Comparison of ENCODE assay signal across 9 cellular contexts in genomic region chr9:78035369-78035993, GRCh38. TPM values are rescaled to one million over a fixed set of nuclear protein-coding genes. Genes with fewer than 3 reads are reported as not detected.
A peak's percentile ranks its signal among the peaks of the same experiment; 100 is the strongest.
DNase-seq lines count a peak whose midpoint lies in the region; ATAC-seq, FAIRE-seq and TF ChIP-seq lines count a peak whose summit lies in the region.
"Had no signal": no experiment of that assay in that cellular context is flagged by ENCODE, and none has a peak within 500 bp of the region (broad histone marks: within the 10 kb centered on the region; RNA-seq: fewer than 3 reads in every experiment).

No MANE protein-coding gene starts in this region.

- intact Hi-C loops in dendritic cell treated with granulocyte-macrophage colony-stimulating factor and Interleukin-4, amounts not matched to agents 40 ng/mL and 50 ng/mL, for 4 days (cut with micrococcal nuclease), result loop anchor here (2.0 kb wide), 2 partner anchors 59 to 85 kb away; no protein-coding TSS in a partner anchor
- intact Hi-C loops in HepG2 (cut with micrococcal nuclease; ENCODE audit: unreplicated experiment), result loop anchor here (1.0 to 10.0 kb wide), 3 partner anchors 58 to 603 kb away; partner anchors contain the start of gene PSAT1

- H3K27ac ChIP-seq in CD4-positive, CD25-positive, alpha-beta regulatory T cell (ENCODE audit: insufficient read depth, low read length, poor library complexity, severe bottlenecking), result peak overlapping the region; percentile 48
- no peak overlapping the region for H3K27ac ChIP-seq in VCaP
- no peak overlapping the region for H3K27ac ChIP-seq in HepG2 (ENCODE audit: extremely low read length, insufficient read depth, low read length)

- H3K36me3 Mint-ChIP-seq in CD4-positive, CD25-positive, alpha-beta regulatory T cell, result no peaks in the 10 kb centered on the region
- peaks cover 6% of the 10 kb centered on the region for H3K36me3 Mint-ChIP-seq in dendritic cell treated with granulocyte-macrophage colony-stimulating factor and Interleukin-4, amounts not matched to agents 40 ng/mL and 50 ng/mL, for 4 days (ENCODE audit: low read depth)
- H3K36me3 Mint-ChIP-seq: IgD-negative memory B cell had no signal

- no peaks in the 10 kb centered on the region for H3K9me3 Mint-ChIP-seq in CD4-positive, CD25-positive, alpha-beta regulatory T cell
- no peaks in the 10 kb centered on the region for H3K9me3 Mint-ChIP-seq in dendritic cell treated with granulocyte-macrophage colony-stimulating factor and Interleukin-4, amounts not matched to agents 40 ng/mL and 50 ng/mL, for 4 days

- no peak overlapping the region for H3K9ac ChIP-seq in HepG2 (ENCODE audit: insufficient read depth, low read depth, low read length)

- TF ChIP-seq CTCF in VCaP (conservative IDR thresholded peaks at IDR 0.05) (peak; percentile 90), HepG2 (CRISPR knock-in tag; IDR thresholded peaks at IDR 0.05) (peak; percentile 83)

- TF ChIP-seq RAD21 in HepG2 (CRISPR knock-in tag; IDR thresholded peaks at IDR 0.05), result peak; percentile 81

- no peaks in the 10 kb centered on the region for H3K36me3 ChIP-seq in CD4-positive, CD25-positive, alpha-beta regulatory T cell (ENCODE audit: control insufficient read depth, insufficient read depth, low read length)
- no peaks in the 10 kb centered on the region for H3K36me3 ChIP-seq in HepG2 (replicated peaks in 1 of 2; ENCODE audit: control insufficient read depth in 1 of 2, insufficient read depth in 2 of 2, low read length in 2 of 2)

- no peaks in the 10 kb centered on the region for H3K27me3 ChIP-seq in CD4-positive, CD25-positive, alpha-beta regulatory T cell (ENCODE audit: control insufficient read depth, insufficient read depth, low read length)
- H3K27me3 ChIP-seq in HepG2 (ENCODE audit: control insufficient read depth in 1 of 2, insufficient read depth in 2 of 2, low read length in 2 of 2), result peaks cover 1 to 7% of the 10 kb centered on the region in 2 experiments; a peak in 3 of 5 replicates

- FAIRE-seq in H54 (lab: Jason Lieb, UNC), result peak; percentile 98
- FAIRE-seq in HepG2 (lab: Jason Lieb, UNC), result peak; percentile 76

- peak overlapping the region; percentile 47 for H2AFZ ChIP-seq in HepG2 (ENCODE audit: low read length)

- CTCF ChIA-PET in HepG2 (lab: Yijun Ruan, JAX; ENCODE audit: low intra/inter-chr PET ratio, low total read pairs), result interaction anchor here (1.3 to 2.9 kb wide), 2 partner anchors 59 to 279 kb away, joined by 5 to 20 read pairs; no protein-coding TSS in a partner anchor

- in situ Hi-C loops in HepG2 (cut with HindIII; ENCODE audit: extremely low pct_ligation_motif_present, low pct_unique_long_range_greater_than_20kb), result loop anchor here (10.0 kb wide), 1 partner anchor 179 kb away; no protein-coding TSS in a partner anchor

- POLR2A ChIA-PET in HepG2 (lab: Yijun Ruan, JAX), result interaction anchor here (1.2 kb wide), 1 partner anchor 10 kb away, joined by 3 read pairs; no protein-coding TSS in a partner anchor

- H3K79me2 ChIP-seq in HepG2 (ENCODE audit: insufficient read depth, low read length), result peaks cover 6% of the 10 kb centered on the region

- no peaks in the 10 kb centered on the region for H3K9me3 ChIP-seq in CD4-positive, CD25-positive, alpha-beta regulatory T cell (ENCODE audit: control insufficient read depth in 2 of 2, low read length in 2 of 2)
- H3K9me3 ChIP-seq in HepG2 (ENCODE audit: low read length), result no peaks in the 10 kb centered on the region

- H3K4me3 Mint-ChIP-seq in CD4-positive, CD25-positive, alpha-beta regulatory T cell, result peak overlapping the region; percentile 16 to 94 (median 34)
- no peak overlapping the region for H3K4me3 Mint-ChIP-seq in dendritic cell treated with granulocyte-macrophage colony-stimulating factor and Interleukin-4, amounts not matched to agents 40 ng/mL and 50 ng/mL, for 4 days
- H3K4me3 Mint-ChIP-seq: IgD-negative memory B cell had no signal

- no peak for TF ChIP-seq EP300 in HepG2 (IDR thresholded peaks at IDR 0.05; ENCODE audit: low read depth in 2 of 2, low read length in 2 of 2)
- TF ChIP-seq EP300 in HepG2 (CRISPR knock-in tag; IDR thresholded peaks at IDR 0.05; ENCODE audit: borderline replicate concordance), result no peak

- no peak for TF ChIP-seq POLR2A in H54 (IDR thresholded peaks at IDR 0.05; ENCODE audit: low read depth, low read length)
- TF ChIP-seq POLR2A in HepG2 (IDR thresholded peaks at IDR 0.05; ENCODE audit: insufficient read depth in 1 of 2, low read depth in 2 of 2, low read length in 2 of 2), result no peak

- H3K27me3 Mint-ChIP-seq in CD4-positive, CD25-positive, alpha-beta regulatory T cell, result no peaks in the 10 kb centered on the region
- no peaks in the 10 kb centered on the region for H3K27me3 Mint-ChIP-seq in dendritic cell treated with granulocyte-macrophage colony-stimulating factor and Interleukin-4, amounts not matched to agents 40 ng/mL and 50 ng/mL, for 4 days

- peak overlapping the region; percentile 55 for H3K4me3 ChIP-seq in CD4-positive, CD25-positive, alpha-beta regulatory T cell (ENCODE audit: low read depth, low read length)
- peak overlapping the region in 1 of 3 experiments; percentile 29; a peak in 1 of 6 replicates for H3K4me3 ChIP-seq in HepG2 (replicated peaks in 1 of 3; ENCODE audit: insufficient read depth in 1 of 3, low read depth in 2 of 3, low read length in 3 of 3)

- DNase-seq in CD4-positive, CD25-positive, alpha-beta regulatory T cell, result peak; percentile 38 to 87 (median 77)
- DNase-seq in H54 (ENCODE audit: insufficient read length, low spot score) (peak; percentile 78), NCI-H2171 (lab: John Stamatoyannopoulos, UW) (peak; percentile 47), HepG2 (ENCODE audit: low spot score) (peak; percentile 69)
- DNase-seq in stimulated activated CD4-positive, alpha-beta T cell treated with anti-CD3 and anti-CD28 coated beads, TNF-alpha, amount 100 ng/mL, for 24 hours (ENCODE audit: low read depth in 3 of 3), result peak in 2 of 3 experiments; percentile 21 to 29

- H3K4me1 ChIP-seq in CD4-positive, CD25-positive, alpha-beta regulatory T cell (ENCODE audit: control insufficient read depth, insufficient read depth, low read length, poor library complexity, severe bottlenecking), result peaks cover 31% of the 10 kb centered on the region
- peaks cover 26% of the 10 kb centered on the region for H3K4me1 ChIP-seq in HepG2 (ENCODE audit: insufficient read depth, low read length)

- no peaks in the 10 kb centered on the region for H4K20me1 ChIP-seq in HepG2 (ENCODE audit: insufficient read depth, low read length)

- H3K27ac Mint-ChIP-seq in CD4-positive, CD25-positive, alpha-beta regulatory T cell, result peak overlapping the region in 2 of 3 donors; percentile 62 to 96
- peak overlapping the region; percentile 61 for H3K27ac Mint-ChIP-seq in dendritic cell treated with granulocyte-macrophage colony-stimulating factor and Interleukin-4, amounts not matched to agents 40 ng/mL and 50 ng/mL, for 4 days
- H3K27ac Mint-ChIP-seq: IgD-negative memory B cell had no signal

- 10% methylated on average over 10 of the region's 10 CpGs for WGBS in HepG2 (ENCODE audit: low lambda C conversion rate)

- BruUV-seq in HepG2 (replicated peaks; lab: Mats Ljungman, UMichigan), result no TSS peak

- peak overlapping the region; percentile 73 for H3K4me2 ChIP-seq in HepG2 (ENCODE audit: low read depth, low read length)

- H3K4me1 Mint-ChIP-seq in CD4-positive, CD25-positive, alpha-beta regulatory T cell, result peaks cover 12 to 35% (median 28%) of the 10 kb centered on the region in 4 donors
- peaks cover 48% of the 10 kb centered on the region for H3K4me1 Mint-ChIP-seq in dendritic cell treated with granulocyte-macrophage colony-stimulating factor and Interleukin-4, amounts not matched to agents 40 ng/mL and 50 ng/mL, for 4 days (ENCODE audit: low read depth)

- no peak for ATAC-seq in CD4-positive, CD25-positive, alpha-beta regulatory T cell (ENCODE audit: low read depth in 2 of 2)
- ATAC-seq in HepG2 (peak; percentile 13; the same call in 1 of the 3 replicates), GM18520 (IDR thresholded peaks at IDR 0.05; ENCODE audit: unreplicated experiment) (no peak)

TF ChIP-seq in HepG2, 621 proteins besides CTCF, POLR2A, EP300 and RAD21 (continues in another document):
- TF ChIP-seq ZNF660 (CRISPR knock-in tag; IDR thresholded peaks at IDR 0.05; ENCODE audit: borderline replicate concordance, low read depth), result no peak
- no peak for TF ChIP-seq ZNF775 (CRISPR knock-in tag; IDR thresholded peaks at IDR 0.05; ENCODE audit: borderline replicate concordance)
- no peak for TF ChIP-seq MBNL3 (CRISPR knock-in tag; conservative IDR thresholded peaks at IDR 0.05)
- no peak for TF ChIP-seq ZNF607 (CRISPR knock-in tag; IDR thresholded peaks at IDR 0.05; ENCODE audit: borderline replicate concordance)
- no peak for TF ChIP-seq ZNF672 (CRISPR knock-in tag; IDR thresholded peaks at IDR 0.05)
- TF ChIP-seq PCBP2 (optimal IDR thresholded peaks at IDR 0.05; ENCODE audit: low read depth, low read length, poor library complexity, severe bottlenecking), result no peak
- no peak for TF ChIP-seq NONO (IDR thresholded peaks at IDR 0.05)
- no peak for TF ChIP-seq NONO (CRISPR knock-in tag; conservative IDR thresholded peaks at IDR 0.05)

RNA-seq across cellular contexts. Expression of gene GNAQ, which starts 3.9 kb away (rescaled TPM):
- 79.4 TPM for total RNA-seq in CD4-positive, CD25-positive, alpha-beta regulatory T cell
- 10 to 100 TPM in 3 of 4 donors, 1 to 10 TPM in 1; 8.5 to 20.5 (median 14.0) TPM for polyA plus RNA-seq in CD4-positive, CD25-positive, alpha-beta regulatory T cell
- 17.7 and 21.1 TPM in 2 replicates for total RNA-seq in HepG2 (2016; rRNA removed; fragmentation: Illumina TruSeq; extraction: Trizol)
- total RNA-seq in HepG2 (2016; cell fraction: cytosol; rRNA removed; fragmentation: Illumina TruSeq; extraction: Trizol; ENCODE audit: low read depth), result 3.9 TPM in 2 replicates
- total RNA-seq in HepG2 (2016; cell fraction: insoluble cytoplasmic fraction; rRNA removed; fragmentation: Illumina TruSeq; extraction: Trizol), result 16.0 and 22.9 TPM in 2 replicates
- total RNA-seq in HepG2 (2016; cell fraction: membrane; rRNA removed; fragmentation: Illumina TruSeq; extraction: Trizol), result 9.6 and 12.7 TPM in 2 replicates
- 15.9 and 16.4 TPM in 2 replicates for total RNA-seq in HepG2 (2016; cell fraction: nucleus; rRNA removed; fragmentation: Illumina TruSeq; extraction: Trizol)
- 12.1 and 16.5 TPM in 2 replicates for polyA plus RNA-seq in HepG2 (2011; rRNA removed)
- 6.6 and 12.2 TPM in 2 replicates for polyA plus RNA-seq in HepG2 (2011; cell fraction: cytosol; rRNA removed)
- polyA plus RNA-seq in HepG2 (2011; cell fraction: nucleus; rRNA removed), result 11.5 and 15.2 TPM in 2 replicates
- polyA plus RNA-seq in HepG2 (2012), result 13.3 and 16.7 TPM in 2 replicates
- polyA plus RNA-seq in HepG2 (2016; cell fraction: cytosol; fragmentation: Illumina TruSeq; extraction: Trizol; ENCODE audit: low read depth), result 0.83 and 1.0 TPM in 2 replicates
- polyA plus RNA-seq in HepG2 (2016; cell fraction: insoluble cytoplasmic fraction; fragmentation: Illumina TruSeq; extraction: Trizol; ENCODE audit: low read depth), result 19.8 and 20.8 TPM in 2 replicates
- polyA plus RNA-seq in HepG2 (2016; cell fraction: membrane; fragmentation: Illumina TruSeq; extraction: Trizol; ENCODE audit: low read depth), result 6.1 and 6.3 TPM in 2 replicates
- polyA plus RNA-seq in HepG2 (2016; cell fraction: nucleus; fragmentation: Illumina TruSeq; extraction: Trizol; ENCODE audit: insufficient read depth, low read depth), result 13.6 and 15.9 TPM in 2 replicates
- 9.6 and 14.4 TPM in 2 replicates for polyA minus RNA-seq in HepG2 (2011; rRNA and poly(A)+ RNA removed; ENCODE audit: low replicate concordance)
- polyA minus RNA-seq in HepG2 (2011; cell fraction: cytosol; rRNA and poly(A)+ RNA removed), result 18.0 and 30.7 TPM in 2 replicates
- 19.4 and 24.0 TPM in 2 replicates for polyA minus RNA-seq in HepG2 (2011; cell fraction: nucleus; rRNA and poly(A)+ RNA removed)

Comparison
In these comparisons a context has a peak if more than half of its experiments do, and no peak if none do; other contexts are left out.
1. DNase-seq: peak in every context shown above with its lines; median percentile 78 in H54; 77 in CD4-positive, CD25-positive, alpha-beta regulatory T cell; 69 in HepG2; 47 in NCI-H2171; 25 in stimulated activated CD4-positive, alpha-beta T cell treated with anti-CD3 and anti-CD28 coated beads, TNF-alpha, amount 100 ng/mL, for 24 hours.